33 cellular contexts compared by ENCODE assay signal in genomic region chr22:35599364-35599763, GRCh38. TPM values are rescaled to one million over a fixed set of nuclear protein-coding genes. Genes with fewer than 3 reads are reported as not detected.
"Had no signal": no experiment of that assay in that cellular context is flagged by ENCODE, and none has a peak within 500 bp of the region (broad histone marks: within the 10 kb centered on the region; RNA-seq: fewer than 3 reads in every experiment).

No MANE protein-coding gene starts in this region.

- H3K9me3 ChIP-seq: Peyer's patch had no signal

- H3K27me3 ChIP-seq: brain microvascular endothelial cell, Peyer's patch had no signal

- H3K27ac ChIP-seq: brain microvascular endothelial cell, Peyer's patch, VCaP had no signal

- ATAC-seq: activated T-cell treated with anti-CD3 and anti-CD28 coated beads, Interleukin-2, amount 50 U/mL, for 4 hours had no signal

- DNase-seq: activated B cell treated with CpG ODN at 0.5 μM for 24 hours; activated CD4-positive, alpha-beta memory T cell treated with anti-CD3 and anti-CD28 coated beads for 36 hours; activated CD4-positive, alpha-beta T cell treated with anti-CD3 and anti-CD28 coated beads for 4 hours; activated CD4-positive, alpha-beta T cell treated with anti-CD3 and anti-CD28 coated beads, Interleukin-2, amount 50 U/mL, for 1 hour; activated CD4-positive, CD25-positive, alpha-beta regulatory T cell treated with anti-CD3 and anti-CD28 coated beads, Interleukin-2, amount 50 U/mL, for 72 hours; activated CD8-positive, alpha-beta memory T cell treated with anti-CD3 and anti-CD28 coated beads, Interleukin-2, amount 50 U/mL, for 4 hours; activated naive CD4-positive, alpha-beta T cell treated with anti-CD3 and anti-CD28 coated beads, Interleukin-2, amount 10 ng/mL, durations not matched to agents 7 days and 5 days; activated T-cell treated with anti-CD3 and anti-CD28 coated beads for 4 hours; activated T-cell treated with anti-CD3 and anti-CD28 coated beads, Interleukin-2, amount 50 U/mL, for 4 hours; amniotic stem cell; brain microvascular endothelial cell; Karpas-422; KBM-7; NCI-H1105; NCI-H1417 treated with DMSO at 0.1 percent for 48 hours; NCI-H187 treated with DMSO at 0.1 percent for 48 hours; NCI-H2081; NCI-H2171 treated with DMSO at 0.1 percent for 48 hours; NCI-H2227 treated with DMSO at 0.1 percent for 48 hours; NCI-H446 treated with DMSO at 0.1 percent for 48 hours; NCI-H524; NCI-H69; NCI-H82; Peyer's patch; RPMI8226; SW 1271; T-helper 1 cell; T-helper 2 cell; T-helper 9 cell had no signal

- H3K36me3 ChIP-seq: brain microvascular endothelial cell, Peyer's patch had no signal

- H3K4me3 ChIP-seq: Peyer's patch had no signal

- H3K4me1 ChIP-seq: Peyer's patch had no signal

RNA-seq across cellular contexts. Expression of gene MB, which starts 17.8 kb away (rescaled TPM):
- total RNA-seq: activated B cell treated with CpG ODN at 0.5 μM for 24 hours; activated CD4-positive, alpha-beta memory T cell treated with anti-CD3 and anti-CD28 coated beads for 36 hours; aorta; MCF 10A had no signal

RNA-seq across cellular contexts. Expression of gene RASD2, which starts 58.7 kb away (rescaled TPM):
- total RNA-seq: activated B cell treated with CpG ODN at 0.5 μM for 24 hours; activated T-helper 1 cell treated with anti-CD3 and anti-CD28 coated beads, Interleukin-12 subunit alpha, Interleukin-12 subunit beta, Interleukin-2, Interleukin-4 antibody, amounts not matched to agents 30 ng/mL and 10 ng/mL and 1 ng/mL, durations not matched to agents 14 hours and 24 hours and 36 hours; MCF 10A had no signal
